ENCODE assay signal across 8 cellular contexts in the genomic region with DNA sequence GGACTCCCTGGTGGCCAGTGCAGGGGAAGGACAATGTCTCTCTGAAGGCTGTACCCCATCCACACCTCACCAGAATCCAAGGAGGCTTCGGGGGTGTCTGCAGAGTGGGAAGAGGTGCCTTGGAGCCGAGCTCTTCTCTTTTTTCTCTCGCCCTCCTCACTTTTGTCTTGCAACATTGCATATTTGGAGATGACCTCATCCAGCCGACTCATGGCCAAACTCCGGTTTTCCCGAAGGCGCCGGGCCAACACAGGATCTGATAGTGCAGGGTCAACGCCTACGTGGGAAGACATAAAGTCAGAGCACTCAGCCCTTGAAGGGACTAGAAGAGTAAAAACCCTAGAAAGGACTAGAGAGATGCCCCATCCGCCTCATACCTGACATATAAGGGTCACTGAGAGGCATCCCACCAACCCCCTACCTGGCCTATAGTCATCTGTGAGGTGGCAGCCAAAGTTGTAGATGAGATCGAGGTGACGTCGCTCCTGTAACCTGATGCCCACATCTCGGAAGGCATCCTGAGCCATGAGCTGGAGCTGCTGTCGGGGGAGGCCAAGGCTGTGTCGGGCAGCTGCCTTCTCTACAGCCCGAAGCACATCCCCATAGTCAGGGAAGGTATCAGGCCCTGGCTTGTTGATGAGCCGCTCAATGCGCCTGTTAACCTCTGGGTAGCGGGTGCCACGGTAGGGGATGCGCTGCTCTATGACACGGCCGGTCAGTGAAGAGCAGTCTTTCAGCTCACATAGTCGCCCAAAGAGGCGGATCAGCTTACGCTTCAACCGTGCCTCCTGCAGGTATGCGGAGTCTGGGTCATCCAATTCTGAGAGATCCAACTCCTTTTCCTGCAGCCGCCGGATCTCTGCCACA.
DNase-seq lines count a peak whose midpoint lies in the region; ATAC-seq and TF ChIP-seq lines count a peak whose summit lies in the region.

No MANE protein-coding gene starts in this region.

- TF ChIP-seq CTCF in AG10803 (conservative IDR thresholded peaks at IDR 0.05; ENCODE audit: low read length) (no peak), LNCaP clone FGC (IDR thresholded peaks at IDR 0.05; ENCODE audit: control insufficient read depth, extremely low read depth, insufficient read depth) (no peak), cardiac fibroblast (IDR thresholded peaks at IDR 0.05; ENCODE audit: low read depth, low read length) (no peak)

- H3K9ac ChIP-seq in mucosa of stomach (ENCODE audit: low read length): peak overlapping the region; percentile 10

- DNase-seq in AG10803 (ENCODE audit: low read depth) (peak; percentile 28), LNCaP clone FGC (ENCODE audit: low read depth) (no peak), cardiac fibroblast (ENCODE audit: low read depth in 2 of 2) (peak; percentile 94 to 95), OCI-M1 (lab: John Stamatoyannopoulos, UW) (no peak), NCI-H524 treated with DMSO at 0.1 percent for 48 hours (lab: John Stamatoyannopoulos, UW) (no peak), NCI-H524 (lab: John Stamatoyannopoulos, UW) (no peak)

- peaks cover 53% of the 10 kb centered on the region for H3K4me1 ChIP-seq in mucosa of stomach (ENCODE audit: control insufficient read depth, insufficient read depth, low read length)

- no peaks in the 10 kb centered on the region for H3K27me3 ChIP-seq in mucosa of stomach (ENCODE audit: control insufficient read depth, insufficient read depth, low read length)

- no peak overlapping the region for H3K4me3 ChIP-seq in AG10803 (ENCODE audit: low read length)
- peak overlapping the region; percentile 24; the same call in 1 of the 2 replicates for H3K4me3 ChIP-seq in LNCaP clone FGC (ENCODE audit: low read depth, low read length)
- H3K4me3 ChIP-seq in cardiac fibroblast (replicated peaks in 1 of 2; ENCODE audit: low read depth in 2 of 2, low read length in 2 of 2): peak overlapping the region; percentile 11 to 84
- no peak overlapping the region for H3K4me3 ChIP-seq in mucosa of stomach (ENCODE audit: low read length)

- peaks cover 21% of the 10 kb centered on the region for H3K36me3 ChIP-seq in mucosa of stomach (ENCODE audit: control insufficient read depth, insufficient read depth, low read length)

- H3K9me3 ChIP-seq in mucosa of stomach (ENCODE audit: control insufficient read depth, low read length): no peaks in the 10 kb centered on the region

- ATAC-seq in GM21381 (IDR thresholded peaks at IDR 0.05; ENCODE audit: unreplicated experiment): no peak

Comparison
In these comparisons a context has a peak if more than half of its experiments do, and no peak if none do; other contexts are left out.
1. DNase-seq: peak in AG10803 (single experiment) and cardiac fibroblast (2 of 2); none in LNCaP clone FGC (single experiment), OCI-M1 (single experiment), NCI-H524 treated with DMSO at 0.1 percent for 48 hours (single experiment) and NCI-H524 (0 of 2).
2. H3K4me3 ChIP-seq: peak in LNCaP clone FGC (single experiment) and cardiac fibroblast (2 of 2); none in AG10803 (single experiment) and mucosa of stomach (single experiment).